In genomic region chr11:64444838-64445441, GRCh38 we compare ENCODE assay signal across 11 cellular contexts.
DNase-seq lines count a peak whose midpoint lies in the region; ATAC-seq, FAIRE-seq and TF ChIP-seq lines count a peak whose summit lies in the region.
"Had no signal": no experiment of that assay in that cellular context is flagged by ENCODE, and none has a peak within 500 bp of the region (broad histone marks: within the 10 kb centered on the region; RNA-seq: fewer than 3 reads in every experiment).

No MANE protein-coding gene starts in this region.

- H3K36me3 ChIP-seq in bronchial epithelial cell (ENCODE audit: control insufficient read depth, insufficient read depth, low read length) (no peaks in the 10 kb centered on the region), osteoblast (ENCODE audit: insufficient read depth, low read length) (no peaks in the 10 kb centered on the region)

- TF ChIP-seq POLR2A in GM12892 (IDR thresholded peaks at IDR 0.05; ENCODE audit: low read depth, low read length) = no peak

- DNase-seq in NCI-H748 (lab: John Stamatoyannopoulos, UW; ENCODE audit: unreplicated experiment) = peak; percentile 24
- no peak for DNase-seq in NCI-H748 treated with DMSO at 0.1 percent for 48 hours (lab: John Stamatoyannopoulos, UW)
- DNase-seq in LHCN-M2 (ENCODE audit: low read depth) = peak; percentile 32
- DNase-seq in bronchial epithelial cell (ENCODE audit: low read depth) = peak; percentile 30
- peak; percentile 80 for DNase-seq in osteoblast (ENCODE audit: insufficient read length, low spot score, missing footprints)
- no peak for DNase-seq in GM12892 (ENCODE audit: insufficient read length)
- no peak for DNase-seq in activated CD4-positive, CD25-positive, alpha-beta regulatory T cell treated with anti-CD3 and anti-CD28 coated beads, Interleukin-2, amount 50 U/mL, for 72 hours
- DNase-seq: activated naive CD4-positive, alpha-beta T cell treated with anti-CD3 and anti-CD28 coated beads, Interleukin-2, amount 10 ng/mL, durations not matched to agents 7 days and 5 days; effector memory CD8-positive, alpha-beta T cell; kidney glomerular epithelial cell had no signal

- TF ChIP-seq CTCF in bronchial epithelial cell (IDR thresholded peaks at IDR 0.05; ENCODE audit: insufficient read depth, low read length, severe bottlenecking) = no peak
- no peak for TF ChIP-seq CTCF in osteoblast (IDR thresholded peaks at IDR 0.05; ENCODE audit: extremely low read depth, low read depth, low read length)

- H3K27me3 ChIP-seq in bronchial epithelial cell (ENCODE audit: control insufficient read depth, insufficient read depth, low read length) (no peaks in the 10 kb centered on the region), osteoblast (ENCODE audit: insufficient read depth, low read length) (peaks cover 39% of the 10 kb centered on the region)

- H2AFZ ChIP-seq in osteoblast (ENCODE audit: low read length) = no peak overlapping the region

- peaks cover 19% of the 10 kb centered on the region for H3K4me1 ChIP-seq in osteoblast (ENCODE audit: insufficient read depth, low read length)

- H3K4me2 ChIP-seq in osteoblast (ENCODE audit: insufficient read depth, low read length) = no peak overlapping the region

- H3K9me3 ChIP-seq in osteoblast (ENCODE audit: low read depth, low read length) = no peaks in the 10 kb centered on the region

- no peaks in the 10 kb centered on the region for H4K20me1 ChIP-seq in osteoblast (ENCODE audit: insufficient read depth, low read length)

- no peak for FAIRE-seq in bronchial epithelial cell (lab: Jason Lieb, UNC)
- FAIRE-seq in GM12892 (lab: Jason Lieb, UNC) = no peak

- H3K4me3 ChIP-seq in bronchial epithelial cell (ENCODE audit: low read depth, low read length) (no peak overlapping the region), osteoblast (ENCODE audit: insufficient read depth, low read length) (no peak overlapping the region)

- H3K79me2 ChIP-seq in osteoblast (ENCODE audit: insufficient read depth, low read length) = no peaks in the 10 kb centered on the region

- no peak for ATAC-seq in HG02840 (IDR thresholded peaks at IDR 0.05; ENCODE audit: low FRiP score, unreplicated experiment)
- ATAC-seq: effector memory CD8-positive, alpha-beta T cell had no signal

- no peak overlapping the region for H3K27ac ChIP-seq in osteoblast (ENCODE audit: low read depth, low read length)

Comparison
In these comparisons a context has a peak if more than half of its experiments do, and no peak if none do; other contexts are left out.
1. DNase-seq: peak in NCI-H748 (single experiment), LHCN-M2 (single experiment), bronchial epithelial cell (single experiment) and osteoblast (single experiment); none in NCI-H748 treated with DMSO at 0.1 percent for 48 hours (single experiment), GM12892 (single experiment) and activated CD4-positive, CD25-positive, alpha-beta regulatory T cell treated with anti-CD3 and anti-CD28 coated beads, Interleukin-2, amount 50 U/mL, for 72 hours (single experiment).